ENCODE assay signal across 1 cellular context in the genomic region with DNA sequence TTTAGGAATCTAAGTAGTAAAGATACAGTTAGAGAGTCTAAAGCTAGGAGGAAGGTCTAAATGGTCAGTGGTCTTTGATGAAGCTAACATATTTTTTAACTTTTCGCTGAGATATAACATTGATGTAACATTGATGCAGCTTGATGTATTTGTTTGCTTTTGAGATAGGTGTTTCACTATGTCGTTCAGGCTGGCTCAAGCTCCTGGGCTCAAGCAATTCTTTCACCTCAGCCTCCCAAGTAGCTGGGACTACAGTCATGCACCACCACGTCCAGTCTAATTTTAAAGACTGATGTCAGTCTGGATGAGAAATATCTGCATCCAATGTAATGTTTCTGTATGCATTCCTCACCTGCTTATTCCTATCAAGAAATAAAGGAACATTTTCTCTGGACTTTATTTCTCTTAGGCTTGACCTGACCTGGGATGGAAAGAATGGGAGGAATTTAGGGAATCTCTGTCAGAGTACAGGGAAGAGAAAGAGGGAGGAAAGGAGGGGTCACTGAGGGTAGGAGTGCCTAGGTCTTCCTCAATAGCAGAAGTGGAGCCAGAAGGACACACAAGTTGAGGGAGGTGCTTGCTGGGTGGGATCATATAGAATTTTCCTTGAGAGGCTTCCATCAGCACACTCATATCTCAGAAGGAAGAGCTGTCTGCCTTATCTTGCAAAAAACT.
TF ChIP-seq lines count a peak whose summit lies in the region.

No MANE protein-coding gene starts in this region.

TF ChIP-seq in GM23338, 12 proteins besides CTCF, POLR2A, EP300 and RAD21 (continued from another document):
- TF ChIP-seq, protein P1, sequence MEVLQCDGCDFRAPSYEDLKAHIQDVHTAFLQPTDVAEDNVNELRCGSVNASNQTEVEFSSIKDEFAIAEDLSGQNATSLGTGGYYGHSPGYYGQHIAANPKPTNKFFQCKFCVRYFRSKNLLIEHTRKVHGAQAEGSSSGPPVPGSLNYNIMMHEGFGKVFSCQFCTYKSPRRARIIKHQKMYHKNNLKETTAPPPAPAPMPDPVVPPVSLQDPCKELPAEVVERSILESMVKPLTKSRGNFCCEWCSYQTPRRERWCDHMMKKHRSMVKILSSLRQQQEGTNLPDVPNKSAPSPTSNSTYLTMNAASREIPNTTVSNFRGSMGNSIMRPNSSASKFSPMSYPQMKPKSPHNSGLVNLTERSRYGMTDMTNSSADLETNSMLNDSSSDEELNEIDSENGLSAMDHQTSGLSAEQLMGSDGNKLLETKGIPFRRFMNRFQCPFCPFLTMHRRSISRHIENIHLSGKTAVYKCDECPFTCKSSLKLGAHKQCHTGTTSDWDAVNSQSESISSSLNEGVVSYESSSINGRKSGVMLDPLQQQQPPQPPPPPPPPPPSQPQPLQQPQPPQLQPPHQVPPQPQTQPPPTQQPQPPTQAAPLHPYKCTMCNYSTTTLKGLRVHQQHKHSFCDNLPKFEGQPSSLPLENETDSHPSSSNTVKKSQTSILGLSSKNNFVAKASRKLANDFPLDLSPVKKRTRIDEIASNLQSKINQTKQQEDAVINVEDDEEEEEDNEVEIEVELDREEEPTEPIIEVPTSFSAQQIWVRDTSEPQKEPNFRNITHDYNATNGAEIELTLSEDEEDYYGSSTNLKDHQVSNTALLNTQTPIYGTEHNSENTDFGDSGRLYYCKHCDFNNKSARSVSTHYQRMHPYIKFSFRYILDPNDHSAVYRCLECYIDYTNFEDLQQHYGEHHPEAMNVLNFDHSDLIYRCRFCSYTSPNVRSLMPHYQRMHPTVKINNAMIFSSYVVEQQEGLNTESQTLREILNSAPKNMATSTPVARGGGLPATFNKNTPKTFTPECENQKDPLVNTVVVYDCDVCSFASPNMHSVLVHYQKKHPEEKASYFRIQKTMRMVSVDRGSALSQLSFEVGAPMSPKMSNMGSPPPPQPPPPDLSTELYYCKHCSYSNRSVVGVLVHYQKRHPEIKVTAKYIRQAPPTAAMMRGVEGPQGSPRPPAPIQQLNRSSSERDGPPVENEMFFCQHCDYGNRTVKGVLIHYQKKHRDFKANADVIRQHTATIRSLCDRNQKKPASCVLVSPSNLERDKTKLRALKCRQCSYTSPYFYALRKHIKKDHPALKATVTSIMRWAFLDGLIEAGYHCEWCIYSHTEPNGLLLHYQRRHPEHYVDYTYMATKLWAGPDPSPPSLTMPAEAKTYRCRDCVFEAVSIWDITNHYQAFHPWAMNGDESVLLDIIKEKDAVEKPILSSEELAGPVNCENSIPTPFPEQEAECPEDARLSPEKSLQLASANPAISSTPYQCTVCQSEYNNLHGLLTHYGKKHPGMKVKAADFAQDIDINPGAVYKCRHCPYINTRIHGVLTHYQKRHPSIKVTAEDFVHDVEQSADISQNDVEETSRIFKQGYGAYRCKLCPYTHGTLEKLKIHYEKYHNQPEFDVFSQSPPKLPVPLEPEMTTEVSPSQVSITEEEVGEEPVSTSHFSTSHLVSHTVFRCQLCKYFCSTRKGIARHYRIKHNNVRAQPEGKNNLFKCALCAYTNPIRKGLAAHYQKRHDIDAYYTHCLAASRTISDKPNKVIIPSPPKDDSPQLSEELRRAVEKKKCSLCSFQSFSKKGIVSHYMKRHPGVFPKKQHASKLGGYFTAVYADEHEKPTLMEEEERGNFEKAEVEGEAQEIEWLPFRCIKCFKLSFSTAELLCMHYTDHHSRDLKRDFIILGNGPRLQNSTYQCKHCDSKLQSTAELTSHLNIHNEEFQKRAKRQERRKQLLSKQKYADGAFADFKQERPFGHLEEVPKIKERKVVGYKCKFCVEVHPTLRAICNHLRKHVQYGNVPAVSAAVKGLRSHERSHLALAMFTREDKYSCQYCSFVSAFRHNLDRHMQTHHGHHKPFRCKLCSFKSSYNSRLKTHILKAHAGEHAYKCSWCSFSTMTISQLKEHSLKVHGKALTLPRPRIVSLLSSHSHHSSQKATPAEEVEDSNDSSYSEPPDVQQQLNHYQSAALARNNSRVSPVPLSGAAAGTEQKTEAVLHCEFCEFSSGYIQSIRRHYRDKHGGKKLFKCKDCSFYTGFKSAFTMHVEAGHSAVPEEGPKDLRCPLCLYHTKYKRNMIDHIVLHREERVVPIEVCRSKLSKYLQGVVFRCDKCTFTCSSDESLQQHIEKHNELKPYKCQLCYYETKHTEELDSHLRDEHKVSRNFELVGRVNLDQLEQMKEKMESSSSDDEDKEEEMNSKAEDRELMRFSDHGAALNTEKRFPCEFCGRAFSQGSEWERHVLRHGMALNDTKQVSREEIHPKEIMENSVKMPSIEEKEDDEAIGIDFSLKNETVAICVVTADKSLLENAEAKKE (CRISPR knock-in tag; IDR thresholded peaks at IDR 0.05) = peak; percentile 72; the same call in 1 of the 2 replicates
